Comparison of ENCODE assay signal across 25 cellular contexts in the genomic region with DNA sequence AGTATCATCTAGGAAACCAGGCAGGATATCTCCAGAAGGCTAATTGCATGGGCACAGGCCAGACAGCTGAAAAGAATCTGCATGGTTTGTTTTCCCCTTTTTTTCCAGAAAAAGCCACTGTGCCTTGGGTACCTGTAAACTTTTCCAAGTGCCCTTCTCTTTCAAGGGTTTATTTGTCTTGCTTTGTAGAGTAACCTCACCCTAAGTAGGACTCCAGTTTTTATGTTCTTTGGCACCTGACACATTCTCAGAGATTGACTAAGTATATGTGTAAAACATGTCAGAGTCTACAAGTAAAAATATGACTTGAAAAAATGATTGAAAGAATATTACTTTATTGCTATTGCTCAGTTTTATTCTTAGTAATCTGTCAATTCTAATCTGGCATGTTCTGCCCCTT.
"Had no signal": no experiment of that assay in that cellular context is flagged by ENCODE, and none has a peak within 500 bp of the region (broad histone marks: within the 10 kb centered on the region; RNA-seq: fewer than 3 reads in every experiment).

No MANE protein-coding gene starts in this region.

- H3K4me2 ChIP-seq: neural progenitor cell had no signal

- H3K9ac ChIP-seq: neural progenitor cell, parathyroid adenoma had no signal

- H3K27me3 ChIP-seq: neural progenitor cell, ovary, right lobe of liver, sigmoid colon, stomach, thyroid gland, tibial nerve, upper lobe of left lung, uterus had no signal

- H3K79me2 ChIP-seq: parathyroid adenoma had no signal

- H3K4me3 ChIP-seq: neural progenitor cell, ovary, psoas muscle, right lobe of liver, sigmoid colon, stomach, thoracic aorta, thyroid gland, tibial nerve, upper lobe of left lung, uterus had no signal

- DNase-seq: natural killer cell; occipital lobe; ovary; posterior cingulate gyrus; psoas muscle; right cardiac atrium; right lobe of liver; sigmoid colon; small intestine; stimulated activated CD4-positive, alpha-beta T cell treated with anti-CD3 and anti-CD28 coated beads, Interleukin-15, amount 100 ng/mL, for 24 hours; stimulated activated CD4-positive, alpha-beta T cell treated with anti-CD3 and anti-CD28 coated beads, Interleukin-2, amount 100 ng/mL, for 24 hours; stimulated activated CD4-positive, alpha-beta T cell treated with anti-CD3 and anti-CD28 coated beads, Interleukin-2, amount 100 ng/mL, for 48 hours; stimulated activated CD4-positive, alpha-beta T cell treated with anti-CD3 and anti-CD28 coated beads, Interleukin-4, amount 100 ng/mL, for 24 hours; stimulated activated naive B cell treated with anti-CD40 and anti-IgM and Interleukin-4, amounts not matched to agents 10 μg/mL and 1 μg/mL and 100 μg/mL, for 72 hours; stimulated activated naive CD4-positive, alpha-beta T cell treated with Interleukin-2 at 50 U/mL for 16 hours; stomach; thyroid gland; trophoblast cell; upper lobe of left lung; uterus had no signal

- H3K9me3 ChIP-seq: ovary, psoas muscle, right lobe of liver, sigmoid colon, stomach, thoracic aorta, thyroid gland, tibial nerve, upper lobe of left lung, uterus had no signal

- H3K4me1 ChIP-seq: neural progenitor cell, parathyroid adenoma, psoas muscle, right lobe of liver, sigmoid colon, stomach, thyroid gland, tibial nerve, upper lobe of left lung, uterus had no signal

- ATAC-seq: natural killer cell; psoas muscle; right cardiac atrium; right lobe of liver; stimulated activated effector memory CD8-positive, alpha-beta T cell treated with anti-CD3 and anti-CD28 coated beads, Interleukin-12 subunit alpha, Interleukin-12 subunit beta, amount 100 ng/mL, for 72 hours; stimulated activated naive B cell treated with anti-CD40 and anti-IgM and Interleukin-4, amounts not matched to agents 10 μg/mL and 1 μg/mL and 100 μg/mL, for 72 hours had no signal

- H3K27ac ChIP-seq: neural progenitor cell, ovary, parathyroid adenoma, psoas muscle, right lobe of liver, sigmoid colon, stomach, thoracic aorta, thyroid gland, tibial nerve, upper lobe of left lung, uterus had no signal

- H3K36me3 ChIP-seq: neural progenitor cell, ovary, right lobe of liver, sigmoid colon, stomach, thoracic aorta, thyroid gland, tibial nerve, upper lobe of left lung, uterus had no signal

- H2AFZ ChIP-seq: neural progenitor cell, parathyroid adenoma had no signal
